ENCODE assay signal across 15 cellular contexts in the genomic region with DNA sequence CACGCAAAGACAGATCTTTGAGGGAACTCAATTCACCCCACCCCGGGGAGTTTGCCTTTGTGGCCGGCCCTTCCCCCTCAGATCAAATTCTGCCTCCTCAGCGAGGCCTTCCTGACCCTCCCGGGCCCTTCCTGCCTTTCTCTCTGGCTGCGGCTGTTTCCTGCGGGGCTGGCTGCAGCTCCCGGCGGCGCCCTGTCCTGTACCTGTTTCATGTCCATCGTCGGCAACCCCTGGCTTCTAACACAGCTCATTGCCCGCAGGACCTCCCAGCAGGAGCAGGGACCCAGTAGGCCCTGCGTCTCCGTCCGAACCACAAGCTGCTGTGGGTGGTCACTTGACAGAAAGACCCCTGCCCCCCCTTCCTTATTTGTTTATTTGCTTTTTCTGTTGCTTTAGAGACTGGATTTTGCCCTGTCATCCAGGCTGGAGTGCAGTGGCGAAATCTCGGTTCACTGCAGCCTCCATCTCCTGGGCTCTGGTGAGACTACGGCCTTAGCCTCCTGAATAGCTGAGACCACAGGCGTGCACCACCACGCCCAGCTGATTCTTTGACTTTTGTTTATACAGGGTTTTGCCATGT. TPM values are rescaled to one million over a fixed set of nuclear protein-coding genes. Genes with fewer than 3 reads are reported as not detected.
A peak's percentile ranks its signal among the peaks of the same experiment; 100 is the strongest.
DNase-seq lines count a peak whose midpoint lies in the region; FAIRE-seq and TF ChIP-seq lines count a peak whose summit lies in the region.
"Had no signal": no experiment of that assay in that cellular context is flagged by ENCODE, and none has a peak within 500 bp of the region (broad histone marks: within the 10 kb centered on the region; RNA-seq: fewer than 3 reads in every experiment).

No MANE protein-coding gene starts in this region.

- no peak for TF ChIP-seq CTCF in right atrium auricular region (IDR thresholded peaks at IDR 0.05)
- no peak for TF ChIP-seq CTCF in osteoblast (IDR thresholded peaks at IDR 0.05; ENCODE audit: extremely low read depth, low read depth, low read length)

- H4K20me1 ChIP-seq in osteoblast (ENCODE audit: insufficient read depth, low read length): no peaks in the 10 kb centered on the region

- H3K4me2 ChIP-seq in osteoblast (ENCODE audit: insufficient read depth, low read length): peak overlapping the region; percentile 67

- H3K9ac ChIP-seq in ES-I3 (ENCODE audit: low read depth, low read length) (peak overlapping the region; percentile 19), adipocyte (ENCODE audit: low read length) (peak overlapping the region; percentile 70)

- FAIRE-seq in RCC 7860 (lab: Jason Lieb, UNC): no peak
- FAIRE-seq: GM12892 had no signal

- DNase-seq in adipocyte (ENCODE audit: low read depth) (no peak), right atrium auricular region (ENCODE audit: low spot score) (no peak), osteoblast (ENCODE audit: insufficient read length, low spot score, missing footprints) (peak; percentile 45), immature natural killer cell (no peak), NCI-H1092 (lab: John Stamatoyannopoulos, UW) (no peak), RCC 7860 (ENCODE audit: low spot score) (no peak)
- no peak for DNase-seq in activated CD8-positive, alpha-beta memory T cell treated with anti-CD3 and anti-CD28 coated beads for 24 hours
- DNase-seq: activated CD4-positive, alpha-beta T cell treated with anti-CD3 and anti-CD28 coated beads, Interleukin-2, amount 10 ng/mL, durations not matched to agents 24 days and 14 days; NCI-H1436; Peyer's patch had no signal

- H3K27ac ChIP-seq in right atrium auricular region (peak overlapping the region; percentile 33 to 43), osteoblast (ENCODE audit: low read depth, low read length) (no peak overlapping the region)

- no peak overlapping the region for H3K4me3 Mint-ChIP-seq in immature natural killer cell
- H3K4me3 Mint-ChIP-seq: activated CD4-positive, alpha-beta T cell treated with anti-CD3 and anti-CD28 coated beads, Interleukin-2, amount 10 ng/mL, durations not matched to agents 24 days and 14 days had no signal

- H3K9me3 Mint-ChIP-seq in immature natural killer cell: no peaks in the 10 kb centered on the region
- H3K9me3 Mint-ChIP-seq: activated CD4-positive, alpha-beta T cell treated with anti-CD3 and anti-CD28 coated beads, Interleukin-2, amount 10 ng/mL, durations not matched to agents 24 days and 14 days had no signal

- H3K79me2 ChIP-seq in osteoblast (ENCODE audit: insufficient read depth, low read length): no peaks in the 10 kb centered on the region

- H2AFZ ChIP-seq in osteoblast (ENCODE audit: low read length): peak overlapping the region; percentile 93

- H3K27me3 ChIP-seq in adipocyte (replicated peaks; ENCODE audit: control insufficient read depth, insufficient read depth, low read length): no peaks in the 10 kb centered on the region
- no peaks in the 10 kb centered on the region for H3K27me3 ChIP-seq in right atrium auricular region
- H3K27me3 ChIP-seq in osteoblast (ENCODE audit: insufficient read depth, low read length): no peaks in the 10 kb centered on the region
- H3K27me3 ChIP-seq: breast epithelium, Peyer's patch had no signal

- H3K27me3 Mint-ChIP-seq in immature natural killer cell (ENCODE audit: low read depth in 3 of 3): peaks cover 0 to 7% (median 3%) of the 10 kb centered on the region in 3 donors

- H3K4me1 ChIP-seq in ES-I3 (ENCODE audit: insufficient read depth, low read length) (peaks cover 21% of the 10 kb centered on the region; the same call in 1 of the 2 replicates), adipocyte (ENCODE audit: control insufficient read depth, insufficient read depth, low read length) (peaks cover 13% of the 10 kb centered on the region), right atrium auricular region (peaks cover 0 to 50% of the 10 kb centered on the region in 2 donors), osteoblast (ENCODE audit: insufficient read depth, low read length) (peaks cover 10% of the 10 kb centered on the region)
- H3K4me1 ChIP-seq: breast epithelium had no signal

- H3K27ac Mint-ChIP-seq in immature natural killer cell: no peak overlapping the region
- H3K27ac Mint-ChIP-seq: activated CD4-positive, alpha-beta T cell treated with anti-CD3 and anti-CD28 coated beads, Interleukin-2, amount 10 ng/mL, durations not matched to agents 24 days and 14 days had no signal

- no peaks in the 10 kb centered on the region for H3K9me3 ChIP-seq in ES-I3 (ENCODE audit: control insufficient read depth, insufficient read depth, low read length)
- H3K9me3 ChIP-seq in adipocyte (ENCODE audit: control insufficient read depth, low read length): no peaks in the 10 kb centered on the region
- no peaks in the 10 kb centered on the region for H3K9me3 ChIP-seq in right atrium auricular region
- no peaks in the 10 kb centered on the region for H3K9me3 ChIP-seq in osteoblast (ENCODE audit: low read depth, low read length)
- H3K9me3 ChIP-seq: breast epithelium, Peyer's patch had no signal

- no peaks in the 10 kb centered on the region for H3K4me1 Mint-ChIP-seq in immature natural killer cell
- H3K4me1 Mint-ChIP-seq: activated CD4-positive, alpha-beta T cell treated with anti-CD3 and anti-CD28 coated beads, Interleukin-2, amount 10 ng/mL, durations not matched to agents 24 days and 14 days had no signal

- H3K4me3 ChIP-seq in adipocyte (ENCODE audit: low read length): no peak overlapping the region
- H3K4me3 ChIP-seq in right atrium auricular region: peak overlapping the region in 1 of 2 donors; percentile 14
- peak overlapping the region; percentile 25 for H3K4me3 ChIP-seq in osteoblast (ENCODE audit: insufficient read depth, low read length)
- H3K4me3 ChIP-seq: Peyer's patch had no signal

- no peaks in the 10 kb centered on the region for H3K36me3 ChIP-seq in ES-I3 (ENCODE audit: insufficient read depth, low read length)
- H3K36me3 ChIP-seq in adipocyte (ENCODE audit: control insufficient read depth, insufficient read depth, low read length, severe bottlenecking): no peaks in the 10 kb centered on the region
- H3K36me3 ChIP-seq in right atrium auricular region: no peaks in the 10 kb centered on the region
- no peaks in the 10 kb centered on the region for H3K36me3 ChIP-seq in osteoblast (ENCODE audit: insufficient read depth, low read length)
- H3K36me3 ChIP-seq: breast epithelium, Peyer's patch had no signal

- H3K36me3 Mint-ChIP-seq in immature natural killer cell: no peaks in the 10 kb centered on the region

RNA-seq across cellular contexts. Expression of gene PTBP1, which starts 7.7 kb away (rescaled TPM):
- 10 to 100 TPM; 49.4 to 73.9 TPM for total RNA-seq in right atrium auricular region
- 106 and 124 TPM in 2 replicates for total RNA-seq in osteoblast
- polyA plus RNA-seq in immature natural killer cell: 100 to 1,000 TPM in 1 of 3 donors, 10 to 100 TPM in 2; 70.0 to 185 (median 87.8) TPM

RNA-seq across cellular contexts. Expression of gene PLPPR3, which starts 32.2 kb away (rescaled TPM):
- not detected for total RNA-seq in right atrium auricular region
- total RNA-seq in osteoblast: 0.36 TPM in 1 of 2 replicates, not detected in the other
- not detected for polyA plus RNA-seq in immature natural killer cell
- total RNA-seq: activated CD4-positive, alpha-beta T cell treated with anti-CD3 and anti-CD28 coated beads, Interleukin-2, amount 10 ng/mL, durations not matched to agents 24 days and 14 days; Peyer's patch; posterior vena cava had no signal

RNA-seq across cellular contexts. Expression of gene AZU1, which starts 38.1 kb away (rescaled TPM):
- total RNA-seq in right atrium auricular region: not detected
- not detected in 2 replicates for total RNA-seq in osteoblast
- not detected for polyA plus RNA-seq in immature natural killer cell
- total RNA-seq: activated CD4-positive, alpha-beta T cell treated with anti-CD3 and anti-CD28 coated beads, Interleukin-2, amount 10 ng/mL, durations not matched to agents 24 days and 14 days; glomerular endothelial cell; Peyer's patch had no signal

RNA-seq across cellular contexts. Expression of gene MISP, which starts 38.7 kb away (rescaled TPM):
- total RNA-seq in right atrium auricular region (1 to 10 TPM in 1 of 2 donors, under 1 TPM in 1; 0.96 to 1.5 TPM), osteoblast (0.36 and 0.59 TPM in 2 replicates)
- polyA plus RNA-seq in immature natural killer cell: not detected
- total RNA-seq: activated CD4-positive, alpha-beta T cell treated with anti-CD3 and anti-CD28 coated beads, Interleukin-2, amount 10 ng/mL, durations not matched to agents 24 days and 14 days had no signal

RNA-seq across cellular contexts. Expression of gene PRTN3, which starts 51.2 kb away (rescaled TPM):
- total RNA-seq in right atrium auricular region (not detected), osteoblast (not detected in 2 replicates)
- polyA plus RNA-seq in immature natural killer cell: not detected
- total RNA-seq: activated CD4-positive, alpha-beta T cell treated with anti-CD3 and anti-CD28 coated beads, Interleukin-2, amount 10 ng/mL, durations not matched to agents 24 days and 14 days; glomerular endothelial cell; Peyer's patch had no signal
